15 cellular contexts compared by ENCODE assay signal in genomic region chr6:131602913-131603312, GRCh38. TPM values are rescaled to one million over a fixed set of nuclear protein-coding genes. Genes with fewer than 3 reads are reported as not detected.
DNase-seq lines count a peak whose midpoint lies in the region; ATAC-seq, FAIRE-seq and TF ChIP-seq lines count a peak whose summit lies in the region.
"Had no signal": no experiment of that assay in that cellular context is flagged by ENCODE, and none has a peak within 500 bp of the region (broad histone marks: within the 10 kb centered on the region; RNA-seq: fewer than 3 reads in every experiment).

No MANE protein-coding gene starts in this region.

- no peaks in the 10 kb centered on the region for H3K9me3 Mint-ChIP-seq in astrocyte (ENCODE audit: unreplicated experiment)
- H3K9me3 Mint-ChIP-seq: neural crest cell had no signal

- H3K9ac ChIP-seq in astrocyte (ENCODE audit: low read length), result no peak overlapping the region

- H3K79me2 ChIP-seq in ACC112 (ENCODE audit: control insufficient read depth, insufficient read depth, low read length, unreplicated experiment) (no peaks in the 10 kb centered on the region), astrocyte (ENCODE audit: insufficient read depth, low read length) (no peaks in the 10 kb centered on the region)

- H3K27ac ChIP-seq in ACC112 (ENCODE audit: low read depth, low read length) (peak overlapping the region; percentile 65), astrocyte (ENCODE audit: low read depth, low read length) (peak overlapping the region; percentile 51)
- H3K27ac ChIP-seq: C4-2B, colonic mucosa, uterus had no signal

- no peaks in the 10 kb centered on the region for H3K27me3 ChIP-seq in ACC112 (ENCODE audit: insufficient read depth, low read length)
- no peaks in the 10 kb centered on the region for H3K27me3 ChIP-seq in astrocyte (ENCODE audit: insufficient read depth, low read length)
- H3K27me3 ChIP-seq: colonic mucosa, uterus had no signal

- H3K4me2 ChIP-seq in astrocyte (ENCODE audit: low read length), result no peak overlapping the region

- H4K20me1 ChIP-seq in astrocyte (ENCODE audit: insufficient read depth, low read length), result no peaks in the 10 kb centered on the region

- H3K4me1 ChIP-seq in ACC112 (ENCODE audit: control insufficient read depth, insufficient read depth, low read length, unreplicated experiment) (peaks cover 8% of the 10 kb centered on the region), astrocyte (ENCODE audit: insufficient read depth, low read length) (peaks cover 3% of the 10 kb centered on the region)
- H3K4me1 ChIP-seq: colonic mucosa, uterus had no signal

- no peaks in the 10 kb centered on the region for H3K9me3 ChIP-seq in astrocyte (ENCODE audit: insufficient read depth, low read depth, low read length)
- H3K9me3 ChIP-seq: colonic mucosa, uterus had no signal

- H3K36me3 ChIP-seq in ACC112 (ENCODE audit: insufficient read depth, low read length), result peaks cover 42% of the 10 kb centered on the region
- H3K36me3 ChIP-seq in astrocyte (ENCODE audit: insufficient read depth, low read length), result peaks cover 64% of the 10 kb centered on the region
- H3K36me3 ChIP-seq: uterus had no signal

- DNase-seq in HFF-Myc (ENCODE audit: extremely low read depth, low read depth), result peak; percentile 60
- DNase-seq in astrocyte (ENCODE audit: low read depth), result peak; percentile 89
- peak; percentile 57 for DNase-seq in glomerular visceral epithelial cell (ENCODE audit: extremely low spot score)
- DNase-seq in activated CD8-positive, alpha-beta memory T cell treated with anti-CD3 and anti-CD28 coated beads for 24 hours, result no peak
- DNase-seq in HuH-7 (ENCODE audit: low spot score), result no peak
- DNase-seq: activated CD4-positive, alpha-beta T cell treated with anti-CD3 and anti-CD28 coated beads, Interleukin-2, amount 50 U/mL, for 48 hours; activated naive CD4-positive, alpha-beta T cell treated with Interleukin-2 at 50 U/mL for 16 hours; colonic mucosa; uterus had no signal

- H2AFZ ChIP-seq in ACC112 (ENCODE audit: low read length, unreplicated experiment) (no peak overlapping the region), astrocyte (ENCODE audit: low read depth, low read length) (no peak overlapping the region)

- H3K4me3 ChIP-seq in ACC112 (ENCODE audit: low read depth, low read length), result no peak overlapping the region
- H3K4me3 ChIP-seq in HFF-Myc (replicated peaks; ENCODE audit: low read depth, low read length), result no peak overlapping the region
- H3K4me3 ChIP-seq in astrocyte (ENCODE audit: insufficient read depth, low read depth, low read length), result no peak overlapping the region
- H3K4me3 ChIP-seq: colonic mucosa, uterus had no signal

- ATAC-seq in HG03439 (IDR thresholded peaks at IDR 0.05; ENCODE audit: unreplicated experiment) (no peak), HG03460 (IDR thresholded peaks at IDR 0.05; ENCODE audit: unreplicated experiment) (no peak)

- TF ChIP-seq CTCF in HFF-Myc (IDR thresholded peaks at IDR 0.05; ENCODE audit: low read depth, low read length, missing control alignments) (no peak), astrocyte (IDR thresholded peaks at IDR 0.05; ENCODE audit: insufficient read depth, low read depth, low read length) (no peak)

- peaks cover 6% of the 10 kb centered on the region for H3K36me3 Mint-ChIP-seq in astrocyte (ENCODE audit: low read depth, unreplicated experiment)

- no peaks in the 10 kb centered on the region for H3K27me3 Mint-ChIP-seq in astrocyte (ENCODE audit: low read depth, unreplicated experiment)

- H3K27ac Mint-ChIP-seq in astrocyte (ENCODE audit: unreplicated experiment), result peak overlapping the region; percentile 21

- H3K4me3 Mint-ChIP-seq in astrocyte (ENCODE audit: unreplicated experiment), result no peak overlapping the region
- H3K4me3 Mint-ChIP-seq: neural crest cell had no signal

- H3K4me1 Mint-ChIP-seq in astrocyte (ENCODE audit: low read depth, unreplicated experiment), result peaks cover 5% of the 10 kb centered on the region
- H3K4me1 Mint-ChIP-seq: neural crest cell had no signal

- peak; percentile 95 for FAIRE-seq in astrocyte (lab: Jason Lieb, UNC)

RNA-seq across cellular contexts. Expression of gene MED23, which starts 25.1 kb away (rescaled TPM):
- 28.3 and 29.5 TPM in 2 replicates for total RNA-seq in astrocyte

RNA-seq across cellular contexts. Expression of gene ARG1, which starts 29.9 kb away (rescaled TPM):
- total RNA-seq in astrocyte, result not detected in 2 replicates
- total RNA-seq: neural crest cell; T-helper 1 cell treated with Interleukin-12 subunit alpha and Interleukin-12 subunit beta and Interleukin-4 antibody, amounts not matched to agents 30 ng/mL and 1 ng/mL, for 36 hours had no signal

RNA-seq across cellular contexts. Expression of gene ENPP3, which starts 34.2 kb away (rescaled TPM):
- 0.19 TPM in 1 of 2 replicates, not detected in the other for total RNA-seq in astrocyte

Comparison
In these comparisons a context has a peak if more than half of its experiments do, and no peak if none do; other contexts are left out.
1. DNase-seq: peak in HFF-Myc (single experiment), astrocyte (single experiment) and glomerular visceral epithelial cell (single experiment); none in activated CD8-positive, alpha-beta memory T cell treated with anti-CD3 and anti-CD28 coated beads for 24 hours (single experiment) and HuH-7 (single experiment).